8 cellular contexts compared by ENCODE assay signal in genomic region chr11:95705485-95706124, GRCh38.
A peak's percentile ranks its signal among the peaks of the same experiment; 100 is the strongest.
DNase-seq lines count a peak whose midpoint lies in the region; ATAC-seq, FAIRE-seq and TF ChIP-seq lines count a peak whose summit lies in the region.

No MANE protein-coding gene starts in this region.

- ATAC-seq in HG02852 (IDR thresholded peaks at IDR 0.05; ENCODE audit: unreplicated experiment) = peak; percentile 85

- H3K4me3 ChIP-seq in left ventricle myocardium inferior = no peak overlapping the region

- intact Hi-C loops in left ventricle myocardium inferior (cut with micrococcal nuclease) = loop anchor here (5.0 kb wide), 1 partner anchor 553 kb away; no protein-coding TSS in a partner anchor

- H3K9me3 ChIP-seq in left ventricle myocardium inferior (replicated peaks) = no peaks in the 10 kb centered on the region

- H3K27ac ChIP-seq in left ventricle myocardium inferior (replicated peaks) = peak overlapping the region; percentile 59

- peak; percentile 91 for FAIRE-seq in GM12892 (lab: Jason Lieb, UNC)

- TF ChIP-seq POLR2A in GM12892 (IDR thresholded peaks at IDR 0.05; ENCODE audit: low read depth, low read length) = no peak

- H3K4me1 ChIP-seq in left ventricle myocardium inferior = peaks cover 6% of the 10 kb centered on the region

- H3K27me3 ChIP-seq in left ventricle myocardium inferior (ENCODE audit: low read depth) = no peaks in the 10 kb centered on the region

- no peaks in the 10 kb centered on the region for H3K36me3 ChIP-seq in left ventricle myocardium inferior

- TF ChIP-seq CTCF in left ventricle myocardium inferior (IDR thresholded peaks at IDR 0.05; ENCODE audit: borderline replicate concordance) = peak; percentile 95

- peak; percentile 17 for DNase-seq in GM12892 (ENCODE audit: insufficient read length)
- peak; percentile 17 for DNase-seq in NCI-H1436 treated with DMSO at 0.1 percent for 48 hours (lab: John Stamatoyannopoulos, UW)
- peak; percentile 75 for DNase-seq in SW480 (ENCODE audit: low spot score)
- DNase-seq in amniotic stem cell (lab: John Stamatoyannopoulos, UW) = peak; percentile 83
- peak; percentile 82 for DNase-seq in left ventricle myocardium inferior
- DNase-seq in renal cortical epithelial cell (ENCODE audit: low read depth) = peak; percentile 72
- DNase-seq in T1000 (lab: John Stamatoyannopoulos, UW) = no peak
